Comparison of ENCODE assay signal across 1 cellular context in genomic region chr18:48962857-48963554, GRCh38.
TF ChIP-seq lines count a peak whose summit lies in the region.

No MANE protein-coding gene starts in this region.

TF ChIP-seq in IMR-90, 13 proteins besides CTCF, POLR2A, EP300 and RAD21:
- no peak for TF ChIP-seq MAFK (IDR thresholded peaks at IDR 0.05; ENCODE audit: low read depth, low read length)
- TF ChIP-seq NFE2L2 (IDR thresholded peaks at IDR 0.05; ENCODE audit: low read depth, low read length), result no peak
- TF ChIP-seq MXI1 (IDR thresholded peaks at IDR 0.05; ENCODE audit: borderline replicate concordance, low read depth, low read length), result no peak
- peak; percentile 53; the same call in 1 of the 2 replicates for TF ChIP-seq MAZ (IDR thresholded peaks at IDR 0.05; ENCODE audit: borderline replicate concordance, low read depth, low read length)
- peak; percentile 40 for TF ChIP-seq CEBPB (IDR thresholded peaks at IDR 0.05; ENCODE audit: low read depth, low read length)
- peak; percentile 21; the same call in 1 of the 2 replicates for TF ChIP-seq SMC3 (IDR thresholded peaks at IDR 0.05; ENCODE audit: low read depth, low read length)
- TF ChIP-seq RFX5 (IDR thresholded peaks at IDR 0.05; ENCODE audit: low read depth, low read length), result no peak
TF ChIP-seq in IMR-90: peak in this region for 3.
